ENCODE assay signal across 19 cellular contexts in genomic region chr7:47298636-47299035, GRCh38.
"Had no signal": no experiment of that assay in that cellular context is flagged by ENCODE, and none has a peak within 500 bp of the region (broad histone marks: within the 10 kb centered on the region; RNA-seq: fewer than 3 reads in every experiment).

No MANE protein-coding gene starts in this region.

- DNase-seq: activated B cell treated with CpG ODN at 0.5 μM for 24 hours; activated CD4-positive, alpha-beta memory T cell treated with anti-CD3 and anti-CD28 coated beads, Interleukin-2, amount 10 ng/mL, durations not matched to agents 7 days and 5 days; activated CD4-positive, alpha-beta T cell treated with anti-CD3 and anti-CD28 coated beads for 4 hours; activated CD8-positive, alpha-beta memory T cell treated with anti-CD3 and anti-CD28 coated beads, Interleukin-2, amount 10 ng/mL, durations not matched to agents 7 days and 5 days; activated naive CD4-positive, alpha-beta T cell; activated naive CD8-positive, alpha-beta T cell treated with anti-CD3 and anti-CD28 coated beads, Interleukin-2, amount 10 ng/mL, durations not matched to agents 7 days and 5 days; caudate nucleus; erythroblast; gastrocnemius medialis; kidney glomerular epithelial cell; midbrain; stimulated activated CD4-positive, alpha-beta T cell treated with anti-CD3 and anti-CD28 coated beads, Interleukin-12 subunit alpha, Interleukin-12 subunit beta, amount 100 ng/mL, for 4 hours; stimulated activated CD4-positive, alpha-beta T cell treated with anti-CD3 and anti-CD28 coated beads, Interleukin-1b, Interleukin-23, amount 100 ng/mL, for 48 hours; stimulated activated CD8-positive, alpha-beta memory T cell treated with anti-CD3 and anti-CD28 coated beads, Interleukin-4, amount 100 ng/mL, for 48 hours; stimulated activated naive CD4-positive, alpha-beta T cell; T-helper 1 cell; T-helper 9 cell had no signal

- H3K27me3 ChIP-seq: gastrocnemius medialis, ovary had no signal

- H3K9me3 ChIP-seq: gastrocnemius medialis, ovary had no signal

- H3K27ac ChIP-seq: ovary had no signal

- ATAC-seq: activated CD8-positive, alpha-beta memory T cell treated with anti-CD3 and anti-CD28 coated beads, Interleukin-2, amount 10 ng/mL, durations not matched to agents 7 days and 5 days; gastrocnemius medialis; SK-N-SH treated with all-trans-retinoic acid at 6 μM for 48 hours had no signal

- H3K36me3 ChIP-seq: ovary had no signal

- H3K4me3 ChIP-seq: gastrocnemius medialis, ovary had no signal
